In genomic region chr20:47501483-47502270, GRCh38 we compare ENCODE assay signal across 1 cellular context.
TF ChIP-seq lines count a peak whose summit lies in the region.

TSS of gene NCOA3 (plus strand) at chr20:47501887. CDS start at chr20:47622248, 120,361 bp downstream.

TF ChIP-seq in HepG2, 621 proteins besides CTCF, POLR2A, EP300 and RAD21 (continued from another document and continues in another):
- TF ChIP-seq ATRX (CRISPR knock-in tag; IDR thresholded peaks at IDR 0.05; ENCODE audit: borderline replicate concordance) (no peak), ZNF672 (CRISPR knock-in tag; IDR thresholded peaks at IDR 0.05) (peak; percentile 54; the same call in 1 of the 2 replicates), ZNF143 (CRISPR knock-in tag; IDR thresholded peaks at IDR 0.05) (peak; percentile 98), ZNF572 (CRISPR knock-in tag; IDR thresholded peaks at IDR 0.05) (peak; percentile 97), LRRFIP1 (CRISPR knock-in tag; conservative IDR thresholded peaks at IDR 0.05) (no peak), KDM5B (CRISPR knock-in tag; IDR thresholded peaks at IDR 0.05; ENCODE audit: borderline replicate concordance) (peak; percentile 99), ZNF484 (CRISPR knock-in tag; IDR thresholded peaks at IDR 0.05; ENCODE audit: borderline replicate concordance, low read depth) (peak; percentile 75), ZNF564 (CRISPR knock-in tag; IDR thresholded peaks at IDR 0.05) (peak; percentile 95), FOSL1 (CRISPR knock-in tag; IDR thresholded peaks at IDR 0.05; ENCODE audit: borderline replicate concordance) (peak; percentile 48; the same call in 1 of the 2 replicates), RFX5 (IDR thresholded peaks at IDR 0.05; ENCODE audit: low read depth, low read length) (peak; percentile 38; the same call in 1 of the 2 replicates), ZNF775 (CRISPR knock-in tag; IDR thresholded peaks at IDR 0.05; ENCODE audit: borderline replicate concordance) (peak; percentile 89; the same call in 1 of the 2 replicates), HNF4G (IDR thresholded peaks at IDR 0.05; ENCODE audit: borderline replicate concordance, low read depth, low read length) (peak; percentile 50; the same call in 1 of the 2 replicates), HNF4G (CRISPR knock-in tag; IDR thresholded peaks at IDR 0.05; ENCODE audit: borderline replicate concordance, low read depth) (peak; percentile 71), RBM22 (optimal IDR thresholded peaks at IDR 0.05; ENCODE audit: low read length) (peak; percentile 75), USF2 (IDR thresholded peaks at IDR 0.05; ENCODE audit: low read depth, low read length) (no peak), USF2 (CRISPR knock-in tag; IDR thresholded peaks at IDR 0.05; ENCODE audit: borderline replicate concordance) (no peak), NCOA1 (CRISPR knock-in tag; IDR thresholded peaks at IDR 0.05) (no peak), RCOR2 (CRISPR knock-in tag; IDR thresholded peaks at IDR 0.05) (peak; percentile 87), HMG20B (CRISPR knock-in tag; conservative IDR thresholded peaks at IDR 0.05) (no peak; the same call in 1 of the 2 replicates), ZBTB14 (CRISPR knock-in tag; IDR thresholded peaks at IDR 0.05) (0 out of 2 replicates have a peak, but pooled peaks have one; percentile 59), HDAC6 (IDR thresholded peaks at IDR 0.05; ENCODE audit: low read depth, low read length) (no peak), ZNF432 (CRISPR knock-in tag; IDR thresholded peaks at IDR 0.05; ENCODE audit: borderline replicate concordance) (no peak; the same call in 1 of the 2 replicates), MIER2 (CRISPR knock-in tag; IDR thresholded peaks at IDR 0.05) (peak; percentile 78), ZSCAN25 (CRISPR knock-in tag; IDR thresholded peaks at IDR 0.05) (0 out of 2 replicates have a peak, but pooled peaks have one; percentile 59), ZNF850 (CRISPR knock-in tag; conservative IDR thresholded peaks at IDR 0.05) (peak; percentile 36; the same call in 1 of the 2 replicates), GFI1 (CRISPR knock-in tag; IDR thresholded peaks at IDR 0.05; ENCODE audit: borderline replicate concordance) (peak; percentile 90), ZBTB26 (CRISPR knock-in tag; IDR thresholded peaks at IDR 0.05; ENCODE audit: borderline replicate concordance) (peak; percentile 95), CHCHD3 (CRISPR knock-in tag; IDR thresholded peaks at IDR 0.05) (peak; percentile 92; the same call in 1 of the 2 replicates), ZNF205 (CRISPR knock-in tag; IDR thresholded peaks at IDR 0.05) (peak; percentile 90), ZFAT (CRISPR knock-in tag; conservative IDR thresholded peaks at IDR 0.05) (peak; percentile 70; the same call in 1 of the 2 replicates), ZNF451 (CRISPR knock-in tag; IDR thresholded peaks at IDR 0.05) (peak; percentile 94), ZNF567 (CRISPR knock-in tag; IDR thresholded peaks at IDR 0.05; ENCODE audit: borderline replicate concordance) (peak; percentile 95; the same call in 1 of the 2 replicates), PCBP1 (IDR thresholded peaks at IDR 0.05; ENCODE audit: borderline replicate concordance, low read depth, low read length) (peak; percentile 78; the same call in 1 of the 2 replicates), SRSF9 (IDR thresholded peaks at IDR 0.05; ENCODE audit: borderline replicate concordance, insufficient read depth, low read depth, low read length, poor library complexity, severe bottlenecking) (no peak), PREB (CRISPR knock-in tag; IDR thresholded peaks at IDR 0.05) (no peak), ZNF501 (CRISPR knock-in tag; IDR thresholded peaks at IDR 0.05) (peak; percentile 100), HDAC1 (CRISPR knock-in tag; IDR thresholded peaks at IDR 0.05) (peak; percentile 97), NFRKB (IDR thresholded peaks at IDR 0.05) (peak; percentile 52; the same call in 1 of the 2 replicates), FIP1L1 (IDR thresholded peaks at IDR 0.05; ENCODE audit: borderline replicate concordance, insufficient read depth, low read depth, low read length) (0 out of 2 replicates have a peak, but pooled peaks have one; percentile 66), EZH2 (conservative IDR thresholded peaks at IDR 0.05; ENCODE audit: low read depth, low read length) (no peak), ZSCAN22 (CRISPR knock-in tag; IDR thresholded peaks at IDR 0.05) (no peak), SRY (CRISPR knock-in tag; IDR thresholded peaks at IDR 0.05) (peak; percentile 78; the same call in 1 of the 2 replicates), ZNF670 (CRISPR knock-in tag; IDR thresholded peaks at IDR 0.05; ENCODE audit: borderline replicate concordance) (peak; percentile 94), IRX3 (CRISPR knock-in tag; IDR thresholded peaks at IDR 0.05; ENCODE audit: borderline replicate concordance, low read depth) (peak; percentile 61; the same call in 1 of the 2 replicates), SPEN (CRISPR knock-in tag; IDR thresholded peaks at IDR 0.05; ENCODE audit: low read depth) (peak; percentile 94), NR2F1 (CRISPR knock-in tag; IDR thresholded peaks at IDR 0.05) (0 out of 4 replicates have a peak, but pooled peaks of 1 of the 2 experiments have one; percentile 7), BRF2 (CRISPR knock-in tag; IDR thresholded peaks at IDR 0.05) (peak; percentile 83; the same call in 1 of the 2 replicates)
- TF ChIP-seq, protein P1, sequence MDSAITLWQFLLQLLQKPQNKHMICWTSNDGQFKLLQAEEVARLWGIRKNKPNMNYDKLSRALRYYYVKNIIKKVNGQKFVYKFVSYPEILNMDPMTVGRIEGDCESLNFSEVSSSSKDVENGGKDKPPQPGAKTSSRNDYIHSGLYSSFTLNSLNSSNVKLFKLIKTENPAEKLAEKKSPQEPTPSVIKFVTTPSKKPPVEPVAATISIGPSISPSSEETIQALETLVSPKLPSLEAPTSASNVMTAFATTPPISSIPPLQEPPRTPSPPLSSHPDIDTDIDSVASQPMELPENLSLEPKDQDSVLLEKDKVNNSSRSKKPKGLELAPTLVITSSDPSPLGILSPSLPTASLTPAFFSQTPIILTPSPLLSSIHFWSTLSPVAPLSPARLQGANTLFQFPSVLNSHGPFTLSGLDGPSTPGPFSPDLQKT (CRISPR knock-in tag; IDR thresholded peaks at IDR 0.05; ENCODE audit: borderline replicate concordance): peak; percentile 92; the same call in 1 of the 2 replicates
- TF ChIP-seq, protein P2, sequence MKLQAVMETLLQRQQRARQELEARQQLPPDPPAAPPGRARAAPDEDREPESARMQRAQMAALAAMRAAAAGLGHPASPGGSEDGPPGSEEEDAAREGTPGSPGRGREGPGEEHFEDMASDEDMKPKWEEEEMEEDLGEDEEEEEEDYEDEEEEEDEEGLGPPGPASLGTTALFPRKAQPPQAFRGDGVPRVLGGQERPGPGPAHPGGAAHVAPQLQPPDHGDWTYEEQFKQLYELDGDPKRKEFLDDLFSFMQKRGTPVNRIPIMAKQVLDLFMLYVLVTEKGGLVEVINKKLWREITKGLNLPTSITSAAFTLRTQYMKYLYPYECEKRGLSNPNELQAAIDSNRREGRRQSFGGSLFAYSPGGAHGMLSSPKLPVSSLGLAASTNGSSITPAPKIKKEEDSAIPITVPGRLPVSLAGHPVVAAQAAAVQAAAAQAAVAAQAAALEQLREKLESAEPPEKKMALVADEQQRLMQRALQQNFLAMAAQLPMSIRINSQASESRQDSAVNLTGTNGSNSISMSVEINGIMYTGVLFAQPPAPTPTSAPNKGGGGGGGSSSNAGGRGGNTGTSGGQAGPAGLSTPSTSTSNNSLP (IDR thresholded peaks at IDR 0.05; ENCODE audit: low read depth, low read length): peak; percentile 53
- TF ChIP-seq, protein P3, sequence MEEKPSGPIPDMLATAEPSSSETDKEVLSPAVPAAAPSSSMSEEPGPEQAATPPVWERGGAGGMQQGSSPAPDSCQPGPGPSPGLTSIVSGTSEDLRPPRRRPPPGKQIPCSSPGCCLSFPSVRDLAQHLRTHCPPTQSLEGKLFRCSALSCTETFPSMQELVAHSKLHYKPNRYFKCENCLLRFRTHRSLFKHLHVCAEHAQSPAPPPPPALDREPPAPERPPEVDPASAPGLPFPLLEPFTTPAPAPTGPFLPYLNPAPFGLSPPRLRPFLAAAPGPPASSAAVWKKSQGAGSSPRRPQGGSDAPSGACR (CRISPR knock-in tag; IDR thresholded peaks at IDR 0.05): peak; percentile 88
